8 cellular contexts compared by ENCODE assay signal in the genomic region with DNA sequence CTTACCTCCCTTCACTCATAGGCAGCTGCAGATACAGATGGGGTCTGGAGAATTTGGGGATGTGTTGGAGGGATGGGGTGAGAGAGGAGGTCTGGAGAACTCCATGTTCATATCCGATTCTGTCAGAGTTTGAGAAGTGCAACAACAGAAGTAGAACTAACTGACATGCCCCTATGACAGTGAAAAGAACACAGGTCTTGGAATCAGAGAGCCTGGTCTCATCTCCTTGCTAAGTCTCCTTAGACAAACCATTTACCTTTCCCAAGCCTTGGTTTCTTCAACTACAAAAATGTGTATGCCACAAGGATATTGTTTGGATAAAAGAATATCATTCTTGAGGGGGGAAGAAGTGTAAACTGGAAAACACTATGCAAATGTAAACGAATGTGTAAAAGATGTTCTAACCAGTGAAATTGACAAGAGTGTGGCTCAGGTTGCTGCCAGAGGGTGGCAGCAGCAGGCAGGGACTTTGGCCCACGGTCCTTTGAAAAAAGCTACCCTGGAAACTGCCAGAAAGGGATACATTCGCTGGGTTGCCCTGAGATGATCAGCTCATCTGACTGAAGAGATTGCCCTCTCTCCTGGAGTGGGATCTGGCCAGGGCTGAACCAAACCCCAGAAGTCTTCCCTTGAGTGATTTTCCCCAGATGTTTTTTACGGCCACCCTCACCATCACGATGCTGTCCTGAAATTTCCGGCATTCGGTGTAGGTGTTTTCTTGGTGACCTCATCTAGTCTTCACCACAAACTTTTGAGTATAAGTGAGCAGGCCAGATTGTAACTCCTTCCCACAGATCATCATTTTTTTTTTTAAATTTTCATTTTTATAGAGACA. TPM values are rescaled to one million over a fixed set of nuclear protein-coding genes. Genes with fewer than 3 reads are reported as not detected.
A peak's percentile ranks its signal among the peaks of the same experiment; 100 is the strongest.
DNase-seq lines count a peak whose midpoint lies in the region; ATAC-seq and TF ChIP-seq lines count a peak whose summit lies in the region.

No MANE protein-coding gene starts in this region.

- no peak overlapping the region for H3K4me3 ChIP-seq in cardiac fibroblast (replicated peaks in 1 of 2; ENCODE audit: low read depth in 2 of 2, low read length in 2 of 2)
- no peak overlapping the region for H3K4me3 ChIP-seq in lower leg skin (ENCODE audit: low read depth, poor library complexity, severe bottlenecking)

- DNase-seq in NCI-H2171 (lab: John Stamatoyannopoulos, UW), result peak; percentile 39
- DNase-seq in activated B cell treated with CpG ODN at 0.5 μM for 24 hours, result peak; percentile 34
- peak; percentile 71 to 76 for DNase-seq in cardiac fibroblast (ENCODE audit: low read depth in 2 of 2)
- no peak for DNase-seq in left lobe of liver (ENCODE audit: low spot score)
- peak; percentile 47 to 63 (median 59) for DNase-seq in stimulated activated CD4-positive, alpha-beta T cell treated with anti-CD3 and anti-CD28 coated beads, TNF-alpha, amount 100 ng/mL, for 1 hour (ENCODE audit: low read depth in 3 of 3, low spot score in 1 of 3)
- no peak for DNase-seq in lower leg skin (ENCODE audit: low spot score in 2 of 2)

- intact Hi-C loops in activated B cell treated with CpG ODN at 0.5 μM for 24 hours (cut with micrococcal nuclease) (loop anchor here (1.0 to 10.0 kb wide), 7 partner anchors 80 to 630 kb away; a partner anchor contains a TSS), lower leg skin (cut with DNase I; ENCODE audit: low total_unique reads) (loop anchor here (5.0 kb wide), 1 partner anchor 320 kb away; no protein-coding TSS in a partner anchor)

- no peaks in the 10 kb centered on the region for H3K9me3 Mint-ChIP-seq in activated B cell treated with CpG ODN at 0.5 μM for 24 hours

- 43 to 54% methylated on average over 8 of the region's 8 CpGs for WGBS in lower leg skin, 2 donors

- peak overlapping the region; percentile 4 for H3K27ac Mint-ChIP-seq in activated B cell treated with CpG ODN at 0.5 μM for 24 hours

- H3K36me3 Mint-ChIP-seq in activated B cell treated with CpG ODN at 0.5 μM for 24 hours (ENCODE audit: low read depth), result no peaks in the 10 kb centered on the region

- peak overlapping the region; percentile 45 for H3K4me3 Mint-ChIP-seq in activated B cell treated with CpG ODN at 0.5 μM for 24 hours

- H3K4me1 Mint-ChIP-seq in activated B cell treated with CpG ODN at 0.5 μM for 24 hours, result peaks cover 25% of the 10 kb centered on the region

- POLR2A ChIA-PET in activated B cell treated with CpG ODN at 0.5 μM for 24 hours (lab: Charles Lee), result interaction anchor here (0.9 to 2.1 kb wide), 4 partner anchors 312 to 342 kb away, joined by 3 to 9 read pairs (median 3); a partner anchor contains a TSS

- ATAC-seq in HG02678 (IDR thresholded peaks at IDR 0.05; ENCODE audit: unreplicated experiment), result peak; percentile 40
- peak; percentile 70 for ATAC-seq in activated B cell treated with CpG ODN at 0.5 μM for 24 hours (ENCODE audit: low read depth)
- peak; percentile 93 for ATAC-seq in left lobe of liver

- no peak for TF ChIP-seq POLR2A in lower leg skin (IDR thresholded peaks at IDR 0.05)

- H3K27me3 Mint-ChIP-seq in activated B cell treated with CpG ODN at 0.5 μM for 24 hours, result no peaks in the 10 kb centered on the region

- TF ChIP-seq CTCF in GM12872 (IDR thresholded peaks at IDR 0.05; ENCODE audit: insufficient read depth, low read depth, low read length), result peak; percentile 90
- peak; percentile 45 for TF ChIP-seq CTCF in activated B cell treated with CpG ODN at 0.5 μM for 24 hours (IDR thresholded peaks at IDR 0.05)
- peak; percentile 85 for TF ChIP-seq CTCF in cardiac fibroblast (IDR thresholded peaks at IDR 0.05; ENCODE audit: low read depth, low read length)
- peak in 1 of 3 donors; percentile 83 for TF ChIP-seq CTCF in lower leg skin (IDR thresholded peaks at IDR 0.05)

- CTCF ChIA-PET in activated B cell treated with CpG ODN at 0.5 μM for 24 hours (lab: Charles Lee), result interaction anchor here (0.8 to 4.0 kb wide), 20 partner anchors 10 to 392 kb away, joined by 3 to 36 read pairs (median 6); a partner anchor contains a TSS

RNA-seq across cellular contexts. Expression of a gene that starts 17.0 kb away (rescaled TPM):
- total RNA-seq in activated B cell treated with CpG ODN at 0.5 μM for 24 hours, result 0.35 and 0.37 TPM in 2 replicates
- total RNA-seq in left lobe of liver, result 0.43 TPM
- total RNA-seq in lower leg skin, result 1 to 10 TPM in 2 of 4 donors, under 1 TPM in 1, not detected in 1; 0.78 to 1.1 (median 1.1) TPM

Comparison
In these comparisons a context has a peak if more than half of its experiments do, and no peak if none do; other contexts are left out.
1. ATAC-seq: peak in every context shown above with its lines; median percentile 93 in left lobe of liver; 70 in activated B cell treated with CpG ODN at 0.5 μM for 24 hours; 40 in HG02678.
2. DNase-seq: peak in NCI-H2171 (single experiment), activated B cell treated with CpG ODN at 0.5 μM for 24 hours (single experiment), cardiac fibroblast (2 of 2) and stimulated activated CD4-positive, alpha-beta T cell treated with anti-CD3 and anti-CD28 coated beads, TNF-alpha, amount 100 ng/mL, for 1 hour (3 of 3); none in left lobe of liver (single experiment) and lower leg skin (0 of 2).